ENCODE assay signal across 17 cellular contexts in genomic region chr22:46572911-46573780, GRCh38.
"Had no signal": no experiment of that assay in that cellular context is flagged by ENCODE, and none has a peak within 500 bp of the region (broad histone marks: within the 10 kb centered on the region; RNA-seq: fewer than 3 reads in every experiment).

No MANE protein-coding gene starts in this region.

- H3K27ac ChIP-seq: breast epithelium, dorsolateral prefrontal cortex, gastroesophageal sphincter, prostate gland, thyroid gland had no signal

- ATAC-seq: activated CD8-positive, alpha-beta T cell treated with anti-CD3 and anti-CD28 coated beads, Interleukin-2, amount 10 ng/mL, durations not matched to agents 7 days and 5 days; activated naive CD8-positive, alpha-beta T cell treated with anti-CD3 and anti-CD28 coated beads, Interleukin-2, amount 50 U/mL, for 24 hours; gastroesophageal sphincter; left lobe of liver; naive thymus-derived CD8-positive, alpha-beta T cell; stimulated activated effector memory CD8-positive, alpha-beta T cell treated with anti-CD3 and anti-CD28 coated beads, Interleukin-12 subunit alpha, Interleukin-12 subunit beta, amount 100 ng/mL, for 72 hours; WTC11 had no signal

- H3K36me3 ChIP-seq: breast epithelium, gastroesophageal sphincter, prostate gland, thyroid gland had no signal

- H3K4me3 ChIP-seq: breast epithelium, dorsolateral prefrontal cortex, gastroesophageal sphincter, prostate gland, thyroid gland had no signal

- H3K27ac Mint-ChIP-seq: activated CD4-positive, alpha-beta T cell treated with anti-CD3 and anti-CD28 coated beads, Interleukin-2, amount 10 ng/mL, durations not matched to agents 24 days and 14 days; activated CD8-positive, alpha-beta T cell treated with anti-CD3 and anti-CD28 coated beads, Interleukin-2, amount 10 ng/mL, durations not matched to agents 7 days and 5 days; activated naive CD8-positive, alpha-beta T cell treated with anti-CD3 and anti-CD28 coated beads, Interleukin-2, amount 50 U/mL, for 24 hours; stimulated activated effector memory CD8-positive, alpha-beta T cell treated with anti-CD3 and anti-CD28 coated beads, Interleukin-12 subunit alpha, Interleukin-12 subunit beta, amount 100 ng/mL, for 72 hours; WTC11 had no signal

- H3K9me3 ChIP-seq: prostate gland, thyroid gland had no signal

- DNase-seq: activated CD4-positive, alpha-beta T cell treated with anti-CD3 and anti-CD28 coated beads, Interleukin-2, amount 10 ng/mL, durations not matched to agents 24 days and 14 days; activated CD8-positive, alpha-beta T cell treated with anti-CD3 and anti-CD28 coated beads, Interleukin-2, amount 10 ng/mL, durations not matched to agents 7 days and 5 days; activated gamma-delta T cell treated with Interleukin-2 at 50 U/mL for 16 hours; activated naive CD8-positive, alpha-beta T cell treated with anti-CD3 and anti-CD28 coated beads, Interleukin-2, amount 50 U/mL, for 24 hours; erythroblast; mesenchymal stem cell; stimulated activated CD4-positive, alpha-beta T cell treated with anti-CD3 and anti-CD28 coated beads, Interleukin-12 subunit alpha, Interleukin-12 subunit beta, amount 100 ng/mL, for 4 hours; SW 1271; thyroid gland had no signal

- H3K4me3 Mint-ChIP-seq: activated CD4-positive, alpha-beta T cell treated with anti-CD3 and anti-CD28 coated beads, Interleukin-2, amount 10 ng/mL, durations not matched to agents 24 days and 14 days; activated CD8-positive, alpha-beta T cell treated with anti-CD3 and anti-CD28 coated beads, Interleukin-2, amount 10 ng/mL, durations not matched to agents 7 days and 5 days; activated naive CD8-positive, alpha-beta T cell treated with anti-CD3 and anti-CD28 coated beads, Interleukin-2, amount 50 U/mL, for 24 hours; stimulated activated effector memory CD8-positive, alpha-beta T cell treated with anti-CD3 and anti-CD28 coated beads, Interleukin-12 subunit alpha, Interleukin-12 subunit beta, amount 100 ng/mL, for 72 hours; WTC11 had no signal

- H3K27me3 Mint-ChIP-seq: activated CD4-positive, alpha-beta T cell treated with anti-CD3 and anti-CD28 coated beads, Interleukin-2, amount 10 ng/mL, durations not matched to agents 24 days and 14 days; activated naive CD8-positive, alpha-beta T cell treated with anti-CD3 and anti-CD28 coated beads, Interleukin-2, amount 50 U/mL, for 24 hours; naive thymus-derived CD8-positive, alpha-beta T cell had no signal

- H3K27me3 ChIP-seq: breast epithelium, dorsolateral prefrontal cortex, gastroesophageal sphincter, thyroid gland had no signal

- H3K36me3 Mint-ChIP-seq: naive thymus-derived CD8-positive, alpha-beta T cell had no signal

- H3K4me1 ChIP-seq: prostate gland had no signal
